In the genomic region with DNA sequence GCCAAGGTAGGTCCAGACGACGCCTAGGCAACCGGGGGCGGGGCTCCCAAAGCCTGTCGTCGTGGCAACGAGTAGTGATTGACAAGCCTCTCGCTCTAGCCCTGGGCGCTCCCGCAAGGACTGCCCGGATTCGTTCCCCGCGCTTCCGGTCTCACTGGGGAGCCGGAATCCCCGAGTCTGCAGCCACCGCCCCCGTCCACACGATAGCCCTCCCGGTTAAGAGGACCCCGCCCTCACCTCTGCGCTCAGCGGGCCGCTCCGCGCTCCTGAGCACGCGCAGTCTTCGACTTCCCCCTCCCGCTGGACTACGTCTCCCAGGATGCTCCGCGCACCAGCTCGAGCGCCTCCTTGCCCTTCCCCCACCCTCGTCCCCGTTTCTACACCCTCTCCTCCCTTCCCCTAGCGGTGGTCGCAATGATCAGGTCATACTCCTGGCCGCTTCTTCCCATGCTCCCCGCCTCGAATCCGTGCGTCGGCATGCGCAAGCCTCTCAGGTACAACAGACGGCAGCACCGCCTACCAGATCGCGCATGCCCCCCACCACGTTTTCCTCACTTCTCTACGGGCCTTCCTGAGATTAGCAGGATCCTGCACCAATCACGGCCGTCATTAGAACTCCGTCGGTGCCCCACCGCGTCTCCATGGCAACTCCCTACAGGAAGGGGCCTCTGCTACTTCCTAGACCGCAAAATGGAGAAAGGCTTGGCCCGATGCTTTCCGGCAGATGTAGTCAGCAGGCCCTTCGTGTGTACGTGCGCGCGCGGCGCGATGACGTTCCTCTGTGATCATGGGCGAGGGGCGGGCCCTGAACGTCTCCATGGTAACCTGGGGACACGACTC, we compare ENCODE assay signal across 1 cellular context.
A peak's percentile ranks its signal among the peaks of the same experiment; 100 is the strongest.
TF ChIP-seq lines count a peak whose summit lies in the region.

A gene (minus strand): TSS at position 518 of the 840 bp plus-strand sequence. CDS start 1,946 bp downstream, outside the sequence.

TF ChIP-seq in HepG2, 621 proteins besides CTCF, POLR2A, EP300 and RAD21 (continued from another document and continues in another):
- TF ChIP-seq, protein P1, sequence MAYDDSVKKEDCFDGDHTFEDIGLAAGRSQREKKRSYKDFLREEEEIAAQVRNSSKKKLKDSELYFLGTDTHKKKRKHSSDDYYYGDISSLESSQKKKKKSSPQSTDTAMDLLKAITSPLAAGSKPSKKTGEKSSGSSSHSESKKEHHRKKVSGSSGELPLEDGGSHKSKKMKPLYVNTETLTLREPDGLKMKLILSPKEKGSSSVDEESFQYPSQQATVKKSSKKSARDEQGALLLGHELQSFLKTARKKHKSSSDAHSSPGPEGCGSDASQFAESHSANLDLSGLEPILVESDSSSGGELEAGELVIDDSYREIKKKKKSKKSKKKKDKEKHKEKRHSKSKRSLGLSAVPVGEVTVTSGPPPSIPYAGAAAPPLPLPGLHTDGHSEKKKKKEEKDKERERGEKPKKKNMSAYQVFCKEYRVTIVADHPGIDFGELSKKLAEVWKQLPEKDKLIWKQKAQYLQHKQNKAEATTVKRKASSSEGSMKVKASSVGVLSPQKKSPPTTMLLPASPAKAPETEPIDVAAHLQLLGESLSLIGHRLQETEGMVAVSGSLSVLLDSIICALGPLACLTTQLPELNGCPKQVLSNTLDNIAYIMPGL (CRISPR knock-in tag; IDR thresholded peaks at IDR 0.05; ENCODE audit: borderline replicate concordance in 1 of 2, low read depth in 1 of 2) = peak in 1 of 2 experiments; percentile 54; a peak in 1 of 4 replicates
- TF ChIP-seq, protein P2, sequence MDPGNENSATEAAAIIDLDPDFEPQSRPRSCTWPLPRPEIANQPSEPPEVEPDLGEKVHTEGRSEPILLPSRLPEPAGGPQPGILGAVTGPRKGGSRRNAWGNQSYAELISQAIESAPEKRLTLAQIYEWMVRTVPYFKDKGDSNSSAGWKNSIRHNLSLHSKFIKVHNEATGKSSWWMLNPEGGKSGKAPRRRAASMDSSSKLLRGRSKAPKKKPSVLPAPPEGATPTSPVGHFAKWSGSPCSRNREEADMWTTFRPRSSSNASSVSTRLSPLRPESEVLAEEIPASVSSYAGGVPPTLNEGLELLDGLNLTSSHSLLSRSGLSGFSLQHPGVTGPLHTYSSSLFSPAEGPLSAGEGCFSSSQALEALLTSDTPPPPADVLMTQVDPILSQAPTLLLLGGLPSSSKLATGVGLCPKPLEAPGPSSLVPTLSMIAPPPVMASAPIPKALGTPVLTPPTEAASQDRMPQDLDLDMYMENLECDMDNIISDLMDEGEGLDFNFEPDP (CRISPR knock-in tag; conservative IDR thresholded peaks at IDR 0.05) = no peak
- TF ChIP-seq ZNF343 (CRISPR knock-in tag; IDR thresholded peaks at IDR 0.05) (no peak), FOXK2 (IDR thresholded peaks at IDR 0.05) (peak; percentile 66; the same call in 1 of the 2 replicates), KDM1A (CRISPR knock-in tag; IDR thresholded peaks at IDR 0.05) (no peak), ZNF101 (CRISPR knock-in tag; IDR thresholded peaks at IDR 0.05; ENCODE audit: borderline replicate concordance, low read depth) (no peak), PHF21A (CRISPR knock-in tag; IDR thresholded peaks at IDR 0.05) (peak; percentile 73; the same call in 1 of the 2 replicates), REXO4 (CRISPR knock-in tag; IDR thresholded peaks at IDR 0.05; ENCODE audit: borderline replicate concordance) (no peak), GABPB1 (CRISPR knock-in tag; IDR thresholded peaks at IDR 0.05) (peak; percentile 93), PHB2 (IDR thresholded peaks at IDR 0.05; ENCODE audit: partially characterized antibody) (no peak), ATAD3A (CRISPR knock-in tag; IDR thresholded peaks at IDR 0.05) (no peak), ZNF615 (CRISPR knock-in tag; IDR thresholded peaks at IDR 0.05; ENCODE audit: borderline replicate concordance) (no peak), MXD4 (CRISPR knock-in tag; IDR thresholded peaks at IDR 0.05) (no peak), ZMYM3 (CRISPR knock-in tag; IDR thresholded peaks at IDR 0.05) (peak; percentile 41; the same call in 1 of the 2 replicates), GATA4 (IDR thresholded peaks at IDR 0.05; ENCODE audit: borderline replicate concordance, low read depth) (no peak), ZNF549 (CRISPR knock-in tag; IDR thresholded peaks at IDR 0.05) (no peak), HES4 (CRISPR knock-in tag; IDR thresholded peaks at IDR 0.05; ENCODE audit: borderline replicate concordance) (peak; percentile 82; the same call in 1 of the 2 replicates), SNAPC2 (CRISPR knock-in tag; IDR thresholded peaks at IDR 0.05) (peak; percentile 25; the same call in 1 of the 2 replicates), ZKSCAN1 (IDR thresholded peaks at IDR 0.05; ENCODE audit: low read length) (no peak), ZBTB21 (CRISPR knock-in tag; IDR thresholded peaks at IDR 0.05) (peak; percentile 97), GZF1 (CRISPR knock-in tag; IDR thresholded peaks at IDR 0.05) (peak; percentile 31; the same call in 1 of the 2 replicates), IRF2 (CRISPR knock-in tag; IDR thresholded peaks at IDR 0.05) (no peak), ZSCAN21 (CRISPR knock-in tag; IDR thresholded peaks at IDR 0.05; ENCODE audit: borderline replicate concordance) (no peak; the same call in 1 of the 2 replicates), ZNF350 (CRISPR knock-in tag; IDR thresholded peaks at IDR 0.05; ENCODE audit: borderline replicate concordance, low read depth) (peak; percentile 89), ZSCAN20 (CRISPR knock-in tag; IDR thresholded peaks at IDR 0.05; ENCODE audit: borderline replicate concordance) (no peak), KLF9 (CRISPR knock-in tag; IDR thresholded peaks at IDR 0.05; ENCODE audit: low read depth) (no peak), ZNF563 (CRISPR knock-in tag; IDR thresholded peaks at IDR 0.05) (peak; percentile 52; the same call in 1 of the 2 replicates), ZNF331 (CRISPR knock-in tag; IDR thresholded peaks at IDR 0.05) (peak; percentile 7; the same call in 1 of the 2 replicates), XBP1 (CRISPR knock-in tag; IDR thresholded peaks at IDR 0.05) (no peak), NCOA2 (CRISPR knock-in tag; IDR thresholded peaks at IDR 0.05) (no peak), ZNF337 (CRISPR knock-in tag; IDR thresholded peaks at IDR 0.05; ENCODE audit: borderline replicate concordance, low read depth) (0 out of 2 replicates have a peak, but pooled peaks have one; percentile 54), ZNF569 (CRISPR knock-in tag; IDR thresholded peaks at IDR 0.05; ENCODE audit: borderline replicate concordance) (0 out of 2 replicates have a peak, but pooled peaks have one; percentile 93), KLF11 (CRISPR knock-in tag; IDR thresholded peaks at IDR 0.05) (peak; percentile 84; the same call in 1 of the 2 replicates), TMF1 (CRISPR knock-in tag; IDR thresholded peaks at IDR 0.05; ENCODE audit: low read depth) (0 out of 2 replicates have a peak, but pooled peaks have one; percentile 37), ZBTB8A (CRISPR knock-in tag; IDR thresholded peaks at IDR 0.05; ENCODE audit: borderline replicate concordance, low read depth) (no peak), JUN (CRISPR knock-in tag; IDR thresholded peaks at IDR 0.05) (peak; percentile 71; the same call in 1 of the 2 replicates), GTF3A (CRISPR knock-in tag; conservative IDR thresholded peaks at IDR 0.05) (no peak), ATF1 (CRISPR knock-in tag; IDR thresholded peaks at IDR 0.05) (peak; percentile 96), CHCHD3 (CRISPR knock-in tag; IDR thresholded peaks at IDR 0.05) (0 out of 2 replicates have a peak, but pooled peaks have one; percentile 66)
- TF ChIP-seq, protein P3, sequence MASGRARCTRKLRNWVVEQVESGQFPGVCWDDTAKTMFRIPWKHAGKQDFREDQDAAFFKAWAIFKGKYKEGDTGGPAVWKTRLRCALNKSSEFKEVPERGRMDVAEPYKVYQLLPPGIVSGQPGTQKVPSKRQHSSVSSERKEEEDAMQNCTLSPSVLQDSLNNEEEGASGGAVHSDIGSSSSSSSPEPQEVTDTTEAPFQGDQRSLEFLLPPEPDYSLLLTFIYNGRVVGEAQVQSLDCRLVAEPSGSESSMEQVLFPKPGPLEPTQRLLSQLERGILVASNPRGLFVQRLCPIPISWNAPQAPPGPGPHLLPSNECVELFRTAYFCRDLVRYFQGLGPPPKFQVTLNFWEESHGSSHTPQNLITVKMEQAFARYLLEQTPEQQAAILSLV (CRISPR knock-in tag; IDR thresholded peaks at IDR 0.05; ENCODE audit: borderline replicate concordance) = peak; percentile 41; the same call in 1 of the 2 replicates
- TF ChIP-seq, protein P4, sequence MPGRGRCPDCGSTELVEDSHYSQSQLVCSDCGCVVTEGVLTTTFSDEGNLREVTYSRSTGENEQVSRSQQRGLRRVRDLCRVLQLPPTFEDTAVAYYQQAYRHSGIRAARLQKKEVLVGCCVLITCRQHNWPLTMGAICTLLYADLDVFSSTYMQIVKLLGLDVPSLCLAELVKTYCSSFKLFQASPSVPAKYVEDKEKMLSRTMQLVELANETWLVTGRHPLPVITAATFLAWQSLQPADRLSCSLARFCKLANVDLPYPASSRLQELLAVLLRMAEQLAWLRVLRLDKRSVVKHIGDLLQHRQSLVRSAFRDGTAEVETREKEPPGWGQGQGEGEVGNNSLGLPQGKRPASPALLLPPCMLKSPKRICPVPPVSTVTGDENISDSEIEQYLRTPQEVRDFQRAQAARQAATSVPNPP (CRISPR knock-in tag; IDR thresholded peaks at IDR 0.05) = no peak
- TF ChIP-seq, protein P5, sequence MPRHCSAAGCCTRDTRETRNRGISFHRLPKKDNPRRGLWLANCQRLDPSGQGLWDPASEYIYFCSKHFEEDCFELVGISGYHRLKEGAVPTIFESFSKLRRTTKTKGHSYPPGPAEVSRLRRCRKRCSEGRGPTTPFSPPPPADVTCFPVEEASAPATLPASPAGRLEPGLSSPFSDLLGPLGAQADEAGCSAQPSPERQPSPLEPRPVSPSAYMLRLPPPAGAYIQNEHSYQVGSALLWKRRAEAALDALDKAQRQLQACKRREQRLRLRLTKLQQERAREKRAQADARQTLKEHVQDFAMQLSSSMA (CRISPR knock-in tag; IDR thresholded peaks at IDR 0.05) = no peak
- TF ChIP-seq, protein P6, sequence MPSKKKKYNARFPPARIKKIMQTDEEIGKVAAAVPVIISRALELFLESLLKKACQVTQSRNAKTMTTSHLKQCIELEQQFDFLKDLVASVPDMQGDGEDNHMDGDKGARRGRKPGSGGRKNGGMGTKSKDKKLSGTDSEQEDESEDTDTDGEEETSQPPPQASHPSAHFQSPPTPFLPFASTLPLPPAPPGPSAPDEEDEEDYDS (CRISPR knock-in tag; IDR thresholded peaks at IDR 0.05) = peak; percentile 9
- TF ChIP-seq, protein P7, sequence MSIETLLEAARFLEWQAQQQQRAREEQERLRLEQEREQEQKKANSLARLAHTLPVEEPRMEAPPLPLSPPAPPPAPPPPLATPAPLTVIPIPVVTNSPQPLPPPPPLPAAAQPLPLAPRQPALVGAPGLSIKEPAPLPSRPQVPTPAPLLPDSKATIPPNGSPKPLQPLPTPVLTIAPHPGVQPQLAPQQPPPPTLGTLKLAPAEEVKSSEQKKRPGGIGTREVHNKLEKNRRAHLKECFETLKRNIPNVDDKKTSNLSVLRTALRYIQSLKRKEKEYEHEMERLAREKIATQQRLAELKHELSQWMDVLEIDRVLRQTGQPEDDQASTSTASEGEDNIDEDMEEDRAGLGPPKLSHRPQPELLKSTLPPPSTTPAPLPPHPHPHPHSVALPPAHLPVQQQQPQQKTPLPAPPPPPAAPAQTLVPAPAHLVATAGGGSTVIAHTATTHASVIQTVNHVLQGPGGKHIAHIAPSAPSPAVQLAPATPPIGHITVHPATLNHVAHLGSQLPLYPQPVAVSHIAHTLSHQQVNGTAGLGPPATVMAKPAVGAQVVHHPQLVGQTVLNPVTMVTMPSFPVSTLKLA (IDR thresholded peaks at IDR 0.05) = peak; percentile 71; the same call in 1 of the 2 replicates
- TF ChIP-seq, protein P8, sequence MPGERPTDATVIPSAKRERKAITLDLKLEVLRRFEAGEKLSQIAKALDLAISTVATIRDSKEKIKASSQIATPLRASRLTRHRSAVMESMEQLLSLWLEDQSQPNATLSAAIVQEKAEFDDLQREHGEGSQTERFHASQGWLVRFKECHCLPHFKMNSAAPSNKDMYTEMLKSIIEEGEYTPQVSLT (CRISPR knock-in tag; IDR thresholded peaks at IDR 0.05; ENCODE audit: borderline replicate concordance, low read depth) = no peak
- TF ChIP-seq, protein P9, sequence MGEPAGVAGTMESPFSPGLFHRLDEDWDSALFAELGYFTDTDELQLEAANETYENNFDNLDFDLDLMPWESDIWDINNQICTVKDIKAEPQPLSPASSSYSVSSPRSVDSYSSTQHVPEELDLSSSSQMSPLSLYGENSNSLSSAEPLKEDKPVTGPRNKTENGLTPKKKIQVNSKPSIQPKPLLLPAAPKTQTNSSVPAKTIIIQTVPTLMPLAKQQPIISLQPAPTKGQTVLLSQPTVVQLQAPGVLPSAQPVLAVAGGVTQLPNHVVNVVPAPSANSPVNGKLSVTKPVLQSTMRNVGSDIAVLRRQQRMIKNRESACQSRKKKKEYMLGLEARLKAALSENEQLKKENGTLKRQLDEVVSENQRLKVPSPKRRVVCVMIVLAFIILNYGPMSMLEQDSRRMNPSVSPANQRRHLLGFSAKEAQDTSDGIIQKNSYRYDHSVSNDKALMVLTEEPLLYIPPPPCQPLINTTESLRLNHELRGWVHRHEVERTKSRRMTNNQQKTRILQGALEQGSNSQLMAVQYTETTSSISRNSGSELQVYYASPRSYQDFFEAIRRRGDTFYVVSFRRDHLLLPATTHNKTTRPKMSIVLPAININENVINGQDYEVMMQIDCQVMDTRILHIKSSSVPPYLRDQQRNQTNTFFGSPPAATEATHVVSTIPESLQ (CRISPR knock-in tag; conservative IDR thresholded peaks at IDR 0.05) = no peak
- TF ChIP-seq, protein P10, sequence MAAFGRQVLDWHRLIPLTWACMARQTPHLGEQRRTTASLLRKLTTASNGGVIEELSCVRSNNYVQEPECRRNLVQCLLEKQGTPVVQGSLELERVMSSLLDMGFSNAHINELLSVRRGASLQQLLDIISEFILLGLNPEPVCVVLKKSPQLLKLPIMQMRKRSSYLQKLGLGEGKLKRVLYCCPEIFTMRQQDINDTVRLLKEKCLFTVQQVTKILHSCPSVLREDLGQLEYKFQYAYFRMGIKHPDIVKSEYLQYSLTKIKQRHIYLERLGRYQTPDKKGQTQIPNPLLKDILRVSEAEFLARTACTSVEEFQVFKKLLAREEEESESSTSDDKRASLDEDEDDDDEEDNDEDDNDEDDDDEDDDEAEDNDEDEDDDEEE (CRISPR knock-in tag; IDR thresholded peaks at IDR 0.05) = peak; percentile 74; the same call in 1 of the 2 replicates
- TF ChIP-seq, protein P11, sequence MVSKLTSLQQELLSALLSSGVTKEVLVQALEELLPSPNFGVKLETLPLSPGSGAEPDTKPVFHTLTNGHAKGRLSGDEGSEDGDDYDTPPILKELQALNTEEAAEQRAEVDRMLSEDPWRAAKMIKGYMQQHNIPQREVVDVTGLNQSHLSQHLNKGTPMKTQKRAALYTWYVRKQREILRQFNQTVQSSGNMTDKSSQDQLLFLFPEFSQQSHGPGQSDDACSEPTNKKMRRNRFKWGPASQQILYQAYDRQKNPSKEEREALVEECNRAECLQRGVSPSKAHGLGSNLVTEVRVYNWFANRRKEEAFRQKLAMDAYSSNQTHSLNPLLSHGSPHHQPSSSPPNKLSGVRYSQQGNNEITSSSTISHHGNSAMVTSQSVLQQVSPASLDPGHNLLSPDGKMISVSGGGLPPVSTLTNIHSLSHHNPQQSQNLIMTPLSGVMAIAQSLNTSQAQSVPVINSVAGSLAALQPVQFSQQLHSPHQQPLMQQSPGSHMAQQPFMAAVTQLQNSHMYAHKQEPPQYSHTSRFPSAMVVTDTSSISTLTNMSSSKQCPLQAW (CRISPR knock-in tag; IDR thresholded peaks at IDR 0.05) = peak; percentile 73; the same call in 1 of the 2 replicates
